Comparison of ENCODE assay signal across 18 cellular contexts in genomic region chr12:26689281-26689841, GRCh38.
DNase-seq lines count a peak whose midpoint lies in the region; ATAC-seq, FAIRE-seq and TF ChIP-seq lines count a peak whose summit lies in the region.
"Had no signal": no experiment of that assay in that cellular context is flagged by ENCODE, and none has a peak within 500 bp of the region (broad histone marks: within the 10 kb centered on the region; RNA-seq: fewer than 3 reads in every experiment).

No MANE protein-coding gene starts in this region.

- DNase-seq in H54 (ENCODE audit: insufficient read length, low spot score), result no peak
- peak; percentile 41 to 61 for DNase-seq in dermis microvascular lymphatic vessel endothelial cell (ENCODE audit: low read depth in 2 of 2)
- peak; percentile 60 for DNase-seq in HepG2 (ENCODE audit: low spot score)
- DNase-seq in smooth muscle cell (lab: John Stamatoyannopoulos, UW; ENCODE audit: unreplicated experiment), result no peak
- DNase-seq: Calu3; CD8-positive, alpha-beta T cell; KG1; NCI-H1436 treated with DMSO at 0.1 percent for 48 hours; NCI-H2029; SHP77 treated with DMSO at 0.1 percent for 48 hours; T-helper 1 cell had no signal

- no peak overlapping the region for H3K4me3 ChIP-seq in OCI-LY3 (ENCODE audit: low read length)
- no peak overlapping the region for H3K4me3 ChIP-seq in HepG2 (replicated peaks in 1 of 3; ENCODE audit: insufficient read depth in 1 of 3, low read depth in 2 of 3, low read length in 3 of 3)
- no peak overlapping the region for H3K4me3 ChIP-seq in smooth muscle cell
- H3K4me3 ChIP-seq: BLaER1 treated with 17β-estradiol and CSF1 and Interleukin-3, amounts not matched to agents 10 nM and 100 nM; HAP-1 had no signal

- H3F3A ChIP-seq in smooth muscle cell (ENCODE audit: low read depth), result peaks cover 7% of the 10 kb centered on the region

- POLR2A ChIA-PET in HepG2 (lab: Yijun Ruan, JAX), result no interaction called here

- TF ChIP-seq CTCF in OCI-LY3 (IDR thresholded peaks at IDR 0.05; ENCODE audit: low read depth, low read length), result no peak
- no peak for TF ChIP-seq CTCF in HepG2 (CRISPR knock-in tag; IDR thresholded peaks at IDR 0.05)
- no peak for TF ChIP-seq CTCF in smooth muscle cell (IDR thresholded peaks at IDR 0.05; ENCODE audit: borderline replicate concordance, insufficient read depth, poor library complexity, severe bottlenecking)

- no peak for TF ChIP-seq RAD21 in HepG2 (CRISPR knock-in tag; IDR thresholded peaks at IDR 0.05)

- no TSS peak for BruUV-seq in HepG2 (replicated peaks; lab: Mats Ljungman, UMichigan)

- TF ChIP-seq POLR2A in H54 (IDR thresholded peaks at IDR 0.05; ENCODE audit: low read depth, low read length) (no peak), HepG2 (IDR thresholded peaks at IDR 0.05; ENCODE audit: insufficient read depth in 1 of 2, low read depth in 2 of 2, low read length in 2 of 2) (no peak)

- H4K20me1 ChIP-seq in OCI-LY3 (ENCODE audit: insufficient read depth, low read length), result no peaks in the 10 kb centered on the region
- H4K20me1 ChIP-seq in HepG2 (ENCODE audit: insufficient read depth, low read length), result no peaks in the 10 kb centered on the region; the same call in 1 of the 2 replicates
- H4K20me1 ChIP-seq in smooth muscle cell (ENCODE audit: low read depth), result no peaks in the 10 kb centered on the region

- H3K27me3 ChIP-seq in OCI-LY3 (ENCODE audit: low read depth, low read length) (no peaks in the 10 kb centered on the region), HepG2 (ENCODE audit: control insufficient read depth in 1 of 2, insufficient read depth in 2 of 2, low read length in 2 of 2) (no peaks in the 10 kb centered on the region), smooth muscle cell (ENCODE audit: low read depth) (no peaks in the 10 kb centered on the region)
- H3K27me3 ChIP-seq: BLaER1 treated with 17β-estradiol and CSF1 and Interleukin-3, amounts not matched to agents 10 nM and 100 nM had no signal

- H2AFZ ChIP-seq in OCI-LY3 (ENCODE audit: low read depth, low read length), result no peak overlapping the region
- H2AFZ ChIP-seq in HepG2 (ENCODE audit: low read length), result no peak overlapping the region
- H2AFZ ChIP-seq in smooth muscle cell (ENCODE audit: low read depth), result no peak overlapping the region

- H3K9ac ChIP-seq in OCI-LY3 (ENCODE audit: low read length) (no peak overlapping the region), HepG2 (ENCODE audit: insufficient read depth, low read depth, low read length) (no peak overlapping the region), smooth muscle cell (ENCODE audit: low read depth) (no peak overlapping the region)
- H3K9ac ChIP-seq: BLaER1 treated with 17β-estradiol and CSF1 and Interleukin-3, amounts not matched to agents 10 nM and 100 nM had no signal

- CTCF ChIA-PET in HepG2 (lab: Yijun Ruan, JAX; ENCODE audit: low intra/inter-chr PET ratio, low total read pairs), result no interaction called here

- intact Hi-C loops in HepG2 (cut with micrococcal nuclease; ENCODE audit: unreplicated experiment), result no loop called here

- peak; percentile 75 for ATAC-seq in HepG2
- no peak for ATAC-seq in HG02571 (IDR thresholded peaks at IDR 0.05; ENCODE audit: unreplicated experiment)
- no peak for ATAC-seq in HG02884 (IDR thresholded peaks at IDR 0.05; ENCODE audit: unreplicated experiment)
- ATAC-seq in GM18498 (IDR thresholded peaks at IDR 0.05; ENCODE audit: unreplicated experiment), result no peak
- ATAC-seq: CD8-positive, alpha-beta T cell had no signal

- H3K4me1 ChIP-seq in OCI-LY3 (ENCODE audit: low read length) (peaks cover 30% of the 10 kb centered on the region), HepG2 (ENCODE audit: insufficient read depth, low read length) (peaks cover 45% of the 10 kb centered on the region), smooth muscle cell (ENCODE audit: low read depth) (peaks cover 12% of the 10 kb centered on the region)
- H3K4me1 ChIP-seq: BLaER1 treated with 17β-estradiol and CSF1 and Interleukin-3, amounts not matched to agents 10 nM and 100 nM had no signal

- H3K27ac ChIP-seq in OCI-LY3 (ENCODE audit: low read length) (0 out of 2 replicates have a peak overlapping the region, but pooled peaks have one; percentile 9), HepG2 (ENCODE audit: extremely low read length, insufficient read depth, low read length) (peak overlapping the region; percentile 47), smooth muscle cell (ENCODE audit: low read depth) (no peak overlapping the region)
- H3K27ac ChIP-seq: BLaER1 treated with 17β-estradiol and CSF1 and Interleukin-3, amounts not matched to agents 10 nM and 100 nM had no signal

- H3K79me2 ChIP-seq in OCI-LY3 (ENCODE audit: low read length) (peaks cover 11% of the 10 kb centered on the region), HepG2 (ENCODE audit: insufficient read depth, low read length) (peaks cover 11% of the 10 kb centered on the region), smooth muscle cell (ENCODE audit: low read depth) (no peaks in the 10 kb centered on the region)

- WGBS in HepG2 (ENCODE audit: low lambda C conversion rate), result 67% methylated on average over 6 of the region's 6 CpGs
- WGBS in smooth muscle cell (ENCODE audit: low lambda C conversion rate), result 84% methylated on average over 6 of the region's 6 CpGs

- no peaks in the 10 kb centered on the region for H3K9me3 ChIP-seq in OCI-LY3 (ENCODE audit: insufficient read depth, low read length)
- no peaks in the 10 kb centered on the region for H3K9me3 ChIP-seq in HepG2 (ENCODE audit: low read length)
- H3K9me3 ChIP-seq in smooth muscle cell (replicated peaks; ENCODE audit: low read depth), result no peaks in the 10 kb centered on the region
- H3K9me3 ChIP-seq: HAP-1 had no signal

- in situ Hi-C loops in HepG2 (cut with HindIII; ENCODE audit: extremely low pct_ligation_motif_present, low pct_unique_long_range_greater_than_20kb), result no loop called here

- peak overlapping the region; percentile 29 for H3K4me2 ChIP-seq in OCI-LY3 (ENCODE audit: low read length)
- H3K4me2 ChIP-seq in HepG2 (ENCODE audit: low read depth, low read length), result no peak overlapping the region
- no peak overlapping the region for H3K4me2 ChIP-seq in smooth muscle cell
- H3K4me2 ChIP-seq: BLaER1 treated with 17β-estradiol and CSF1 and Interleukin-3, amounts not matched to agents 10 nM and 100 nM had no signal

- peak; percentile 30 for FAIRE-seq in H54 (lab: Jason Lieb, UNC)
- peak; percentile 55 for FAIRE-seq in HepG2 (lab: Jason Lieb, UNC)
- FAIRE-seq: GM12892 had no signal

- no peak for TF ChIP-seq EP300 in HepG2 (IDR thresholded peaks at IDR 0.05; ENCODE audit: low read depth in 2 of 2, low read length in 2 of 2)
- TF ChIP-seq EP300 in HepG2 (CRISPR knock-in tag; IDR thresholded peaks at IDR 0.05; ENCODE audit: borderline replicate concordance), result no peak

- H3K36me3 ChIP-seq in OCI-LY3 (replicated peaks; ENCODE audit: low read depth, low read length) (peaks cover 40% of the 10 kb centered on the region), HepG2 (replicated peaks in 1 of 2; ENCODE audit: control insufficient read depth in 1 of 2, insufficient read depth in 2 of 2, low read length in 2 of 2) (peaks cover 17 to 58% of the 10 kb centered on the region in 2 experiments), smooth muscle cell (ENCODE audit: low read depth) (peaks cover 7% of the 10 kb centered on the region)
- H3K36me3 ChIP-seq: HAP-1 had no signal

TF ChIP-seq in HepG2, 621 proteins besides CTCF, POLR2A, EP300 and RAD21 (continues in another document):
- TF ChIP-seq GATAD2A (CRISPR knock-in tag; IDR thresholded peaks at IDR 0.05) (peak; percentile 27; the same call in 1 of the 2 replicates), AGO2 (optimal IDR thresholded peaks at IDR 0.05; ENCODE audit: low read depth, low read length) (no peak), FOSL2 (CRISPR knock-in tag; IDR thresholded peaks at IDR 0.05) (0 out of 2 replicates have a peak, but pooled peaks have one; percentile 7), ATF4 (CRISPR knock-in tag; IDR thresholded peaks at IDR 0.05) (peak in 1 of 2 experiments; percentile 82; a peak in 2 of 4 replicates), MXD1 (CRISPR knock-in tag; IDR thresholded peaks at IDR 0.05) (no peak), CEBPB (IDR thresholded peaks at IDR 0.05; ENCODE audit: borderline replicate concordance, low read depth, low read length) (peak; percentile 72; the same call in 1 of the 2 replicates), ARNT (IDR thresholded peaks at IDR 0.05) (no peak)

Comparison
In these comparisons a context has a peak if more than half of its experiments do, and no peak if none do; other contexts are left out.
1. DNase-seq: peak in dermis microvascular lymphatic vessel endothelial cell (2 of 2) and HepG2 (single experiment); none in H54 (single experiment) and smooth muscle cell (single experiment).